1 cellular context compared by ENCODE assay signal in genomic region chr3:52451237-52452083, GRCh38.
TF ChIP-seq lines count a peak whose summit lies in the region.

No MANE protein-coding gene starts in this region.

TF ChIP-seq in HEK293, 187 proteins besides CTCF, POLR2A, EP300 and RAD21:
- no peak for TF ChIP-seq YY1 (tag by site-specific recombination; IDR thresholded peaks at IDR 0.05)
- no peak for TF ChIP-seq ZNF600 (tag by site-specific recombination; IDR thresholded peaks at IDR 0.05)
- TF ChIP-seq ZNF658 (tag by site-specific recombination; IDR thresholded peaks at IDR 0.05): no peak
- no peak for TF ChIP-seq ZNF121 (tag by site-specific recombination; IDR thresholded peaks at IDR 0.05)
- TF ChIP-seq BCL11A (tag by site-specific recombination; IDR thresholded peaks at IDR 0.05; ENCODE audit: low read depth): 0 out of 2 replicates have a peak, but pooled peaks have one; percentile 29
- TF ChIP-seq ZNF175 (tag by site-specific recombination; IDR thresholded peaks at IDR 0.05): no peak
- TF ChIP-seq WT1 (tag by site-specific recombination; IDR thresholded peaks at IDR 0.05): no peak
- no peak for TF ChIP-seq ZNF645 (tag by site-specific recombination; IDR thresholded peaks at IDR 0.05)
- TF ChIP-seq BCL11B (tag by site-specific recombination; IDR thresholded peaks at IDR 0.05; ENCODE audit: low read depth): peak; percentile 88; the same call in 1 of the 2 replicates
